Comparison of ENCODE assay signal across 8 cellular contexts in genomic region chr14:52706286-52706685, GRCh38. TPM values are rescaled to one million over a fixed set of nuclear protein-coding genes. Genes with fewer than 3 reads are reported as not detected.
A peak's percentile ranks its signal among the peaks of the same experiment; 100 is the strongest.
DNase-seq lines count a peak whose midpoint lies in the region; ATAC-seq and TF ChIP-seq lines count a peak whose summit lies in the region.

No MANE protein-coding gene starts in this region.

- TF ChIP-seq POLR2A in lower leg skin (IDR thresholded peaks at IDR 0.05), result no peak

- peak; percentile 49 for DNase-seq in Daoy (ENCODE audit: low read depth)
- DNase-seq in NCI-H2029 treated with DMSO at 0.1 percent for 48 hours (lab: John Stamatoyannopoulos, UW), result peak; percentile 83
- peak; percentile 38 for DNase-seq in activated naive CD4-positive, alpha-beta T cell treated with anti-CD3 and anti-CD28 coated beads, Interleukin-2, amount 50 U/mL, for 16 hours
- DNase-seq in iris pigment epithelial cell (ENCODE audit: low read depth), result peak; percentile 58
- DNase-seq in stimulated activated effector memory CD8-positive, alpha-beta T cell treated with anti-CD3 and anti-CD28 coated beads, Interleukin-12 subunit alpha, Interleukin-12 subunit beta, amount 100 ng/mL, for 72 hours (ENCODE audit: low spot score in 2 of 2), result peak in 1 of 2 donors; percentile 63
- no peak for DNase-seq in SKM-1 treated with dmso at 0.1 percent for 144 hours (lab: John Stamatoyannopoulos, UW; ENCODE audit: unreplicated experiment)
- DNase-seq in SHP77 (lab: John Stamatoyannopoulos, UW), result no peak
- DNase-seq in lower leg skin (ENCODE audit: low spot score in 2 of 2), result no peak

- peaks cover 26% of the 10 kb centered on the region for H3K4me1 Mint-ChIP-seq in stimulated activated effector memory CD8-positive, alpha-beta T cell treated with anti-CD3 and anti-CD28 coated beads, Interleukin-12 subunit alpha, Interleukin-12 subunit beta, amount 100 ng/mL, for 72 hours

- peak overlapping the region; percentile 99 for H3K4me3 Mint-ChIP-seq in stimulated activated effector memory CD8-positive, alpha-beta T cell treated with anti-CD3 and anti-CD28 coated beads, Interleukin-12 subunit alpha, Interleukin-12 subunit beta, amount 100 ng/mL, for 72 hours

- no peak for TF ChIP-seq CTCF in lower leg skin (IDR thresholded peaks at IDR 0.05)

- H3K4me3 ChIP-seq in lower leg skin (ENCODE audit: low read depth, poor library complexity, severe bottlenecking), result no peak overlapping the region

- ATAC-seq in stimulated activated effector memory CD8-positive, alpha-beta T cell treated with anti-CD3 and anti-CD28 coated beads, Interleukin-12 subunit alpha, Interleukin-12 subunit beta, amount 100 ng/mL, for 72 hours, result peak; percentile 73

- H3K27ac Mint-ChIP-seq in stimulated activated effector memory CD8-positive, alpha-beta T cell treated with anti-CD3 and anti-CD28 coated beads, Interleukin-12 subunit alpha, Interleukin-12 subunit beta, amount 100 ng/mL, for 72 hours, result peak overlapping the region; percentile 98

- peaks cover 48% of the 10 kb centered on the region for H3K36me3 Mint-ChIP-seq in stimulated activated effector memory CD8-positive, alpha-beta T cell treated with anti-CD3 and anti-CD28 coated beads, Interleukin-12 subunit alpha, Interleukin-12 subunit beta, amount 100 ng/mL, for 72 hours

- no peaks in the 10 kb centered on the region for H3K9me3 Mint-ChIP-seq in stimulated activated effector memory CD8-positive, alpha-beta T cell treated with anti-CD3 and anti-CD28 coated beads, Interleukin-12 subunit alpha, Interleukin-12 subunit beta, amount 100 ng/mL, for 72 hours

- intact Hi-C loops in lower leg skin (cut with DNase I; ENCODE audit: low total_unique reads), result no loop called here

- 87 to 92% methylated on average over 5 of the region's 5 CpGs for WGBS in lower leg skin, 2 donors

RNA-seq across cellular contexts. Expression of gene PSMC6, which starts 0.7 kb away (rescaled TPM):
- total RNA-seq in Daoy (2014; rRNA removed; shearing (Covaris generic)), result 394 and 567 TPM in 2 replicates
- total RNA-seq in lower leg skin, result 10 to 100 TPM; 69.3 to 79.7 (median 75.9) TPM

RNA-seq across cellular contexts. Expression of gene ERO1A, which starts 10.9 kb away (rescaled TPM):
- 107 and 135 TPM in 2 replicates for total RNA-seq in Daoy (2014; rRNA removed; shearing (Covaris generic))
- 10 to 100 TPM; 35.8 to 54.5 (median 44.0) TPM for total RNA-seq in lower leg skin

RNA-seq across cellular contexts. Expression of gene STYX, which starts 23.7 kb away (rescaled TPM):
- total RNA-seq in Daoy (2014; rRNA removed; shearing (Covaris generic)), result 15.5 and 18.6 TPM in 2 replicates
- total RNA-seq in lower leg skin, result 10 to 100 TPM; 12.4 to 13.3 (median 13.0) TPM

Comparison
In these comparisons a context has a peak if more than half of its experiments do, and no peak if none do; other contexts are left out.
1. DNase-seq: peak in Daoy (single experiment), NCI-H2029 treated with DMSO at 0.1 percent for 48 hours (single experiment), activated naive CD4-positive, alpha-beta T cell treated with anti-CD3 and anti-CD28 coated beads, Interleukin-2, amount 50 U/mL, for 16 hours (single experiment) and iris pigment epithelial cell (single experiment); none in SKM-1 treated with dmso at 0.1 percent for 144 hours (single experiment), SHP77 (0 of 2) and lower leg skin (0 of 2).